Comparison of ENCODE assay signal across 11 cellular contexts in genomic region chr2:136114392-136114791, GRCh38. TPM values are rescaled to one million over a fixed set of nuclear protein-coding genes. Genes with fewer than 3 reads are reported as not detected.
DNase-seq lines count a peak whose midpoint lies in the region; ATAC-seq and TF ChIP-seq lines count a peak whose summit lies in the region.
"Had no signal": no experiment of that assay in that cellular context is flagged by ENCODE, and none has a peak within 500 bp of the region (broad histone marks: within the 10 kb centered on the region; RNA-seq: fewer than 3 reads in every experiment).

No MANE protein-coding gene starts in this region.

- peak in 1 of 4 donors; percentile 35 for TF ChIP-seq EP300 in upper lobe of left lung (IDR thresholded peaks at IDR 0.05)

- CTCF ChIA-PET in activated naive CD4-positive, alpha-beta T cell treated with anti-CD3 and anti-CD28 coated beads, Interleukin-2, amount 10 ng/mL, durations not matched to agents 7 days and 5 days (lab: Charles Lee): interaction anchor here (0.9 kb wide), 1 partner anchor 64 kb away, joined by 3 read pairs; no protein-coding TSS in a partner anchor

- H3K27me3 ChIP-seq in SJCRH30 (no peaks in the 10 kb centered on the region), upper lobe of left lung (no peaks in the 10 kb centered on the region)

- TF ChIP-seq CTCF in glutamatergic neuron (IDR thresholded peaks at IDR 0.05; ENCODE audit: partially characterized antibody, unreplicated experiment) (no peak), upper lobe of left lung (IDR thresholded peaks at IDR 0.05) (no peak)

- no peaks in the 10 kb centered on the region for H3K9me3 ChIP-seq in SJCRH30 (replicated peaks)
- H3K9me3 ChIP-seq in upper lobe of left lung: no peaks in the 10 kb centered on the region

- no peak overlapping the region for H3K27ac Mint-ChIP-seq in activated naive CD4-positive, alpha-beta T cell treated with anti-CD3 and anti-CD28 coated beads, Interleukin-2, amount 10 ng/mL, durations not matched to agents 7 days and 5 days
- H3K27ac Mint-ChIP-seq in glutamatergic neuron (ENCODE audit: unreplicated experiment): no peak overlapping the region

- H3K27ac ChIP-seq in SJCRH30: no peak overlapping the region
- H3K27ac ChIP-seq in upper lobe of left lung: peak overlapping the region in 3 of 4 donors; percentile 37 to 97 (median 90)
- H3K27ac ChIP-seq: epithelial cell of prostate had no signal

- H3K9me3 Mint-ChIP-seq in activated naive CD4-positive, alpha-beta T cell treated with anti-CD3 and anti-CD28 coated beads, Interleukin-2, amount 10 ng/mL, durations not matched to agents 7 days and 5 days: no peaks in the 10 kb centered on the region
- peaks cover 9% of the 10 kb centered on the region for H3K9me3 Mint-ChIP-seq in glutamatergic neuron (ENCODE audit: unreplicated experiment)

- no peak for DNase-seq in activated naive CD4-positive, alpha-beta T cell treated with anti-CD3 and anti-CD28 coated beads, Interleukin-2, amount 10 ng/mL, durations not matched to agents 7 days and 5 days
- DNase-seq in activated naive CD4-positive, alpha-beta T cell (lab: John Stamatoyannopoulos, UW): no peak
- DNase-seq in SJCRH30: peak; percentile 10 to 50
- DNase-seq in glutamatergic neuron: no peak
- DNase-seq in upper lobe of left lung: no peak
- no peak for DNase-seq in SW 1271 (lab: John Stamatoyannopoulos, UW)
- DNase-seq: NCI-H1417 treated with DMSO at 0.1 percent for 48 hours, NCI-H526 treated with DMSO at 0.1 percent for 48 hours had no signal

- no peak for TF ChIP-seq POLR2A in upper lobe of left lung (IDR thresholded peaks at IDR 0.05)

- H3K36me3 Mint-ChIP-seq in activated naive CD4-positive, alpha-beta T cell treated with anti-CD3 and anti-CD28 coated beads, Interleukin-2, amount 10 ng/mL, durations not matched to agents 7 days and 5 days: peaks cover 53% of the 10 kb centered on the region
- H3K36me3 Mint-ChIP-seq in glutamatergic neuron (ENCODE audit: unreplicated experiment): peaks cover 14% of the 10 kb centered on the region

- no peak overlapping the region for H3K4me3 ChIP-seq in SJCRH30
- H3K4me3 ChIP-seq in upper lobe of left lung: peak overlapping the region in 2 of 4 donors; percentile 59 to 60

- peak overlapping the region; percentile 63 for H3K4me3 Mint-ChIP-seq in activated naive CD4-positive, alpha-beta T cell treated with anti-CD3 and anti-CD28 coated beads, Interleukin-2, amount 10 ng/mL, durations not matched to agents 7 days and 5 days
- peak overlapping the region; percentile 71 for H3K4me3 Mint-ChIP-seq in glutamatergic neuron (ENCODE audit: unreplicated experiment)

- 64% methylated on average over 6 of the region's 6 CpGs for WGBS in upper lobe of left lung, 2 donors

- H3K4me1 ChIP-seq in SJCRH30: peaks cover 17% of the 10 kb centered on the region
- peaks cover 29 to 38% (median 32%) of the 10 kb centered on the region in 4 donors for H3K4me1 ChIP-seq in upper lobe of left lung

- no peak for ATAC-seq in upper lobe of left lung (ENCODE audit: low FRiP score in 2 of 2)
- no peak for ATAC-seq in GM18517 (IDR thresholded peaks at IDR 0.05; ENCODE audit: unreplicated experiment)
- ATAC-seq in HG03457 (IDR thresholded peaks at IDR 0.05; ENCODE audit: unreplicated experiment): no peak

- H3K27me3 Mint-ChIP-seq in activated naive CD4-positive, alpha-beta T cell treated with anti-CD3 and anti-CD28 coated beads, Interleukin-2, amount 10 ng/mL, durations not matched to agents 7 days and 5 days: peaks cover 16% of the 10 kb centered on the region
- peaks cover 2% of the 10 kb centered on the region for H3K27me3 Mint-ChIP-seq in glutamatergic neuron (ENCODE audit: unreplicated experiment)

- H3K36me3 ChIP-seq in SJCRH30 (peaks cover 33% of the 10 kb centered on the region), upper lobe of left lung (peaks cover 0 to 5% (median 0%) of the 10 kb centered on the region in 4 donors)

- H3K4me1 Mint-ChIP-seq in activated naive CD4-positive, alpha-beta T cell treated with anti-CD3 and anti-CD28 coated beads, Interleukin-2, amount 10 ng/mL, durations not matched to agents 7 days and 5 days: peaks cover 43% of the 10 kb centered on the region
- H3K4me1 Mint-ChIP-seq in glutamatergic neuron (ENCODE audit: low read depth, unreplicated experiment): peaks cover 12% of the 10 kb centered on the region

RNA-seq across cellular contexts. Expression of gene CXCR4, which starts 3.6 kb away (rescaled TPM):
- 161 and 164 TPM in 2 replicates for total RNA-seq in SJCRH30 (2014; rRNA removed; shearing (Covaris generic))
- total RNA-seq in glutamatergic neuron (ENCODE audit: unreplicated experiment) (215 TPM), upper lobe of left lung (10 to 100 TPM; 27.3 to 71.2 (median 56.6) TPM)

Comparison
In these comparisons a context has a peak if more than half of its experiments do, and no peak if none do; other contexts are left out.
1. DNase-seq: peak in SJCRH30 (2 of 2); none in activated naive CD4-positive, alpha-beta T cell treated with anti-CD3 and anti-CD28 coated beads, Interleukin-2, amount 10 ng/mL, durations not matched to agents 7 days and 5 days (single experiment), activated naive CD4-positive, alpha-beta T cell (0 of 4), glutamatergic neuron (single experiment), upper lobe of left lung (0 of 2) and SW 1271 (0 of 2).